1 cellular context compared by ENCODE assay signal in genomic region chr1:235892734-235893413, GRCh38.
TF ChIP-seq lines count a peak whose summit lies in the region.

No MANE protein-coding gene starts in this region.

TF ChIP-seq in HepG2, 621 proteins besides CTCF, POLR2A, EP300 and RAD21 (continued from another document and continues in another):
- TF ChIP-seq KIAA2018 (CRISPR knock-in tag; IDR thresholded peaks at IDR 0.05; ENCODE audit: borderline replicate concordance) (no peak), THYN1 (CRISPR knock-in tag; IDR thresholded peaks at IDR 0.05; ENCODE audit: borderline replicate concordance, low read depth) (no peak), FOXA3 (CRISPR knock-in tag; IDR thresholded peaks at IDR 0.05) (peak; percentile 20; the same call in 1 of the 2 replicates), PPARG (CRISPR knock-in tag; conservative IDR thresholded peaks at IDR 0.05) (peak; percentile 71; the same call in 1 of the 2 replicates), THAP11 (CRISPR knock-in tag; IDR thresholded peaks at IDR 0.05) (no peak), ETV5 (CRISPR knock-in tag; IDR thresholded peaks at IDR 0.05; ENCODE audit: borderline replicate concordance) (no peak), ZNF710 (CRISPR knock-in tag; IDR thresholded peaks at IDR 0.05; ENCODE audit: borderline replicate concordance) (peak; percentile 78; the same call in 1 of the 2 replicates), ZSCAN5A (CRISPR knock-in tag; IDR thresholded peaks at IDR 0.05; ENCODE audit: borderline replicate concordance) (peak; percentile 65; the same call in 1 of the 2 replicates), ZNF713 (CRISPR knock-in tag; IDR thresholded peaks at IDR 0.05) (no peak), SRSF1 (optimal IDR thresholded peaks at IDR 0.05; ENCODE audit: low read depth, low read length) (no peak), NR2F1 (CRISPR knock-in tag; IDR thresholded peaks at IDR 0.05) (peak; percentile 38 to 60; a peak in 2 of 4 replicates), ZFP1 (CRISPR knock-in tag; IDR thresholded peaks at IDR 0.05) (no peak), MYPOP (CRISPR knock-in tag; IDR thresholded peaks at IDR 0.05) (no peak), ZNF891 (CRISPR knock-in tag; IDR thresholded peaks at IDR 0.05) (no peak), MEF2D (CRISPR knock-in tag; IDR thresholded peaks at IDR 0.05) (peak; percentile 76; the same call in 1 of the 2 replicates), SNAPC2 (CRISPR knock-in tag; IDR thresholded peaks at IDR 0.05) (no peak; the same call in 1 of the 2 replicates), CAMTA2 (CRISPR knock-in tag; IDR thresholded peaks at IDR 0.05; ENCODE audit: borderline replicate concordance) (no peak), SMARCC2 (IDR thresholded peaks at IDR 0.05) (no peak), IKZF4 (CRISPR knock-in tag; IDR thresholded peaks at IDR 0.05; ENCODE audit: borderline replicate concordance, low read depth, not compliant biosample characterization) (no peak), ZNF570 (CRISPR knock-in tag; IDR thresholded peaks at IDR 0.05; ENCODE audit: borderline replicate concordance) (no peak), ZNF281 (CRISPR knock-in tag; IDR thresholded peaks at IDR 0.05; ENCODE audit: borderline replicate concordance) (no peak), LBX2 (CRISPR knock-in tag; IDR thresholded peaks at IDR 0.05; ENCODE audit: borderline replicate concordance) (no peak), ZNF143 (CRISPR knock-in tag; IDR thresholded peaks at IDR 0.05) (no peak), ZFP91 (CRISPR knock-in tag; IDR thresholded peaks at IDR 0.05; ENCODE audit: borderline replicate concordance) (no peak), GFI1 (CRISPR knock-in tag; IDR thresholded peaks at IDR 0.05; ENCODE audit: borderline replicate concordance) (no peak), MXD4 (CRISPR knock-in tag; IDR thresholded peaks at IDR 0.05) (no peak), ZNF607 (CRISPR knock-in tag; IDR thresholded peaks at IDR 0.05; ENCODE audit: borderline replicate concordance) (no peak), ZBTB42 (CRISPR knock-in tag; IDR thresholded peaks at IDR 0.05) (no peak), GTF2F1 (IDR thresholded peaks at IDR 0.05; ENCODE audit: low read length) (no peak), ZNF709 (CRISPR knock-in tag; IDR thresholded peaks at IDR 0.05) (no peak), ARID2 (CRISPR knock-in tag; IDR thresholded peaks at IDR 0.05; ENCODE audit: borderline replicate concordance) (0 out of 2 replicates have a peak, but pooled peaks have one; percentile 36), PAF1 (CRISPR knock-in tag; IDR thresholded peaks at IDR 0.05) (no peak), CHCHD3 (CRISPR knock-in tag; IDR thresholded peaks at IDR 0.05) (no peak), SIN3B (IDR thresholded peaks at IDR 0.05; ENCODE audit: low read length) (no peak), ZNF18 (CRISPR knock-in tag; IDR thresholded peaks at IDR 0.05; ENCODE audit: insufficient replicate concordance) (no peak), MAZ (IDR thresholded peaks at IDR 0.05; ENCODE audit: borderline replicate concordance, low read depth, low read length) (no peak), MAZ (CRISPR knock-in tag; IDR thresholded peaks at IDR 0.05; ENCODE audit: low read depth) (no peak), FOXP1 (IDR thresholded peaks at IDR 0.05) (no peak), FOXP1 (CRISPR knock-in tag; IDR thresholded peaks at IDR 0.05) (peak; percentile 42; the same call in 1 of the 2 replicates), TBX2 (CRISPR knock-in tag; IDR thresholded peaks at IDR 0.05; ENCODE audit: borderline replicate concordance) (no peak), EHMT2 (IDR thresholded peaks at IDR 0.05; ENCODE audit: borderline replicate concordance, low read depth, low read length) (no peak), ZNF773 (CRISPR knock-in tag; IDR thresholded peaks at IDR 0.05; ENCODE audit: borderline replicate concordance) (no peak), TCF7 (IDR thresholded peaks at IDR 0.05; ENCODE audit: low read depth) (no peak), ZNF790 (CRISPR knock-in tag; IDR thresholded peaks at IDR 0.05; ENCODE audit: borderline replicate concordance) (no peak), HDAC1 (CRISPR knock-in tag; IDR thresholded peaks at IDR 0.05) (peak; percentile 43; the same call in 1 of the 2 replicates), HNRNPLL (IDR thresholded peaks at IDR 0.05; ENCODE audit: low read depth, low read length, poor library complexity, severe bottlenecking) (no peak), SPEN (CRISPR knock-in tag; IDR thresholded peaks at IDR 0.05; ENCODE audit: low read depth) (peak; percentile 68; the same call in 1 of the 2 replicates)
